Comparison of ENCODE assay signal across 15 cellular contexts in the genomic region with DNA sequence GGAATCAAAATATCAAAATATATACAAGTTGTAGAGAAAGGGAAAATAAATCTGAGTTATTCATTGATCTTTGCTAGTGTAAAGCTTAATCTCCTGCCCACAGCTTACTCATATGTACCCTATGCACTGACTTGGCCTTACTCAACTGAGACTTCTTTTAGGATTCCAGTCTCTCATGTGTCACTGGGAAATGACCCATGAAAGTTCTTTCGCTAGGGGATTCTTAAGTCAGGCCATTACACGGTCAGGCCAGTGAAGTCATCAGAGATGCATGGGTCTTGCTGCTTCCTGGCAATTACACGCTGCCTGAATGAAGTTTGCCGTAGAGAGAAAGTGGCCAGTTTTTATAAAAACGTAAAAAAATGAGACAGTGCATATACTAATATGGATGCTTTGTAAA. TPM values are rescaled to one million over a fixed set of nuclear protein-coding genes. Genes with fewer than 3 reads are reported as not detected.
DNase-seq lines count a peak whose midpoint lies in the region; ATAC-seq and TF ChIP-seq lines count a peak whose summit lies in the region.
"Had no signal": no experiment of that assay in that cellular context is flagged by ENCODE, and none has a peak within 500 bp of the region (broad histone marks: within the 10 kb centered on the region; RNA-seq: fewer than 3 reads in every experiment).

No MANE protein-coding gene starts in this region.

- H3K36me3 Mint-ChIP-seq in mesothelial cell of epicardium = no peaks in the 10 kb centered on the region
- H3K36me3 Mint-ChIP-seq: CD4-positive, alpha-beta memory T cell had no signal

- TF ChIP-seq CTCF in epithelial cell of esophagus (IDR thresholded peaks at IDR 0.05; ENCODE audit: insufficient read depth, low read depth, low read length, missing control alignments) (no peak), mesothelial cell of epicardium (IDR thresholded peaks at IDR 0.05; ENCODE audit: unreplicated experiment) (no peak)

- H3K9me3 Mint-ChIP-seq in mesothelial cell of epicardium = peaks cover 3% of the 10 kb centered on the region

- peak; percentile 22 for DNase-seq in epithelial cell of esophagus (ENCODE audit: low read depth)
- DNase-seq in skeletal muscle cell (ENCODE audit: low read depth) = peak; percentile 91
- DNase-seq in mesothelial cell of epicardium (ENCODE audit: low spot score in 2 of 2, unreplicated experiment in 2 of 2) = no peak
- no peak for DNase-seq in 8988T
- DNase-seq: activated CD8-positive, alpha-beta memory T cell treated with anti-CD3 and anti-CD28 coated beads, Interleukin-2, amount 10 ng/mL, durations not matched to agents 7 days and 5 days; activated naive CD8-positive, alpha-beta T cell treated with anti-CD3 and anti-CD28 coated beads, Interleukin-2, amount 50 U/mL, for 24 hours; CD4-positive, alpha-beta memory T cell; GDM1; left cardiac atrium; NCI-H2081 treated with DMSO at 0.1 percent for 48 hours; right cardiac atrium; SIG-M5 had no signal

- ATAC-seq in GM18870 (IDR thresholded peaks at IDR 0.05; ENCODE audit: unreplicated experiment) = peak; percentile 56
- ATAC-seq in HG03439 (IDR thresholded peaks at IDR 0.05; ENCODE audit: unreplicated experiment) = peak; percentile 44
- no peak for ATAC-seq in GM19328 (IDR thresholded peaks at IDR 0.05; ENCODE audit: unreplicated experiment)
- ATAC-seq: activated CD8-positive, alpha-beta memory T cell treated with anti-CD3 and anti-CD28 coated beads, Interleukin-2, amount 10 ng/mL, durations not matched to agents 7 days and 5 days; left cardiac atrium; right cardiac atrium had no signal

- H3K27me3 Mint-ChIP-seq in mesothelial cell of epicardium (ENCODE audit: low read depth) = peaks cover 15% of the 10 kb centered on the region
- H3K27me3 Mint-ChIP-seq: activated CD8-positive, alpha-beta memory T cell treated with anti-CD3 and anti-CD28 coated beads, Interleukin-2, amount 10 ng/mL, durations not matched to agents 7 days and 5 days; activated naive CD8-positive, alpha-beta T cell treated with anti-CD3 and anti-CD28 coated beads, Interleukin-2, amount 50 U/mL, for 24 hours; CD4-positive, alpha-beta memory T cell had no signal

- no peak overlapping the region for H3K27ac Mint-ChIP-seq in mesothelial cell of epicardium
- H3K27ac Mint-ChIP-seq: activated CD8-positive, alpha-beta memory T cell treated with anti-CD3 and anti-CD28 coated beads, Interleukin-2, amount 10 ng/mL, durations not matched to agents 7 days and 5 days; activated naive CD8-positive, alpha-beta T cell treated with anti-CD3 and anti-CD28 coated beads, Interleukin-2, amount 50 U/mL, for 24 hours; CD4-positive, alpha-beta memory T cell had no signal

- peaks cover 3% of the 10 kb centered on the region for H3K4me1 Mint-ChIP-seq in mesothelial cell of epicardium

- H3K4me3 Mint-ChIP-seq in mesothelial cell of epicardium = no peak overlapping the region
- H3K4me3 Mint-ChIP-seq: activated CD8-positive, alpha-beta memory T cell treated with anti-CD3 and anti-CD28 coated beads, Interleukin-2, amount 10 ng/mL, durations not matched to agents 7 days and 5 days; activated naive CD8-positive, alpha-beta T cell treated with anti-CD3 and anti-CD28 coated beads, Interleukin-2, amount 50 U/mL, for 24 hours; CD4-positive, alpha-beta memory T cell had no signal

- no peak overlapping the region for H3K4me3 ChIP-seq in epithelial cell of esophagus (ENCODE audit: low read length)
- no peak overlapping the region for H3K4me3 ChIP-seq in skeletal muscle cell (ENCODE audit: low read depth, low read length)

RNA-seq across cellular contexts. Expression of a gene that starts 20.7 kb away (rescaled TPM):
- 124 to 132 TPM (median 131 TPM) in 3 replicates for total RNA-seq in mesothelial cell of epicardium

Comparison
In these comparisons a context has a peak if more than half of its experiments do, and no peak if none do; other contexts are left out.
1. DNase-seq: peak in epithelial cell of esophagus (single experiment) and skeletal muscle cell (single experiment); none in mesothelial cell of epicardium (0 of 2) and 8988T (single experiment).